29 cellular contexts compared by ENCODE assay signal in the genomic region with DNA sequence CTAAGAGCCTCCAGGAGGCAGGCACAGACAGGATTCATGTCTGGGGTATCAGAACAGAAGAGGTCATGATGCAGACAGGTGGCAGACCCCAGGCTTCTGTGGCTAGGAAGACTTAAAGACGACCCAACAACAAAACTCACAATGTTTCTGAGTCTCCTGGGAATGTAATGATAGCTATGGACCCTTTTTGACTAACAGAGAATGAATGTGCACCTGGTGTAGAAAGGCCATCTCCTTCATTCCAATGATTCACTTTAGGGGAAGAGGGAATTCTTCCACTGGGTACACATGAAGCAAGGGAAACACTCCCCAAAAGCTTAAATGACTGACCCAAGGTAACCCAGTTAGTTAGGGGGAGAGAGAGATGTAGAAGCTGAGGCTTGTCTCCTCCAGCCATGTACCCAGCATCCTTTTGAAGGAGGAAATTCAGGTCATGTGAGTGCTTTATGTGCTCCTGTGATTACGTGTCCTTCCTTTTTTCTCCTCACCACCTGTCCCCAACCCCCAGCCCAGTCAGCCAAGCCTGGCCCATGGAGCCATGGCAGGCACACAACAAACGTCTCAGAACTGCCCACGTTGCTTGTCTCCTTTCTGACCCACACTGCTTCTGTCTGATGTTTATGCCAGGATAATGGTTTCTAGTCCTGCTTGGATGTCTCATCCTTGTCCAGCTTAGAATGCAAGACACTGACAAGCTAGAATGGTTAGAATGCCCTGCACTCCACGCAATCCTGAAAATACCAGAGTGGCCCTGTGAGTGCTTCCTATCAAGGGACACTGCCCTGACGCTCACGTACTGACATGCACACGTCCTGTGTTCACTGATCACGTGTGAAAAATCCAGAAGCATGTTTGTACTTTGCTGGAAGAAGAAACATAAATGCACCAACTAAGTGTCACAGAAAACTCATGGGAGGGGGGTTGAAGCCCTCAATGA.
DNase-seq lines count a peak whose midpoint lies in the region; ATAC-seq, FAIRE-seq and TF ChIP-seq lines count a peak whose summit lies in the region.
"Had no signal": no experiment of that assay in that cellular context is flagged by ENCODE, and none has a peak within 500 bp of the region (broad histone marks: within the 10 kb centered on the region; RNA-seq: fewer than 3 reads in every experiment).

No MANE protein-coding gene starts in this region.

- H3K4me2 ChIP-seq in HepG2 (ENCODE audit: low read depth, low read length) = no peak overlapping the region
- H3K4me2 ChIP-seq: BLaER1, GM23338, PC-9 had no signal

- peak overlapping the region; percentile 46 for H3K27ac Mint-ChIP-seq in chondrocyte (ENCODE audit: unreplicated experiment)
- peak overlapping the region; percentile 7 for H3K27ac Mint-ChIP-seq in progenitor cell of endocrine pancreas
- H3K27ac Mint-ChIP-seq: CD4-positive, alpha-beta memory T cell; GM23338 had no signal

- no peak for TF ChIP-seq POLR2A in HepG2 (IDR thresholded peaks at IDR 0.05; ENCODE audit: insufficient read depth in 1 of 2, low read depth in 2 of 2, low read length in 2 of 2)
- no peak for TF ChIP-seq POLR2A in right lobe of liver (IDR thresholded peaks at IDR 0.05)

- H3K36me3 Mint-ChIP-seq in chondrocyte (ENCODE audit: low read depth) (peaks cover 37% of the 10 kb centered on the region), progenitor cell of endocrine pancreas (ENCODE audit: insufficient read depth) (peaks cover 25% of the 10 kb centered on the region)

- intact Hi-C loops in HepG2 (cut with micrococcal nuclease; ENCODE audit: unreplicated experiment) (no loop called here), right lobe of liver (cut with DNase I) (no loop called here)

- no peak for FAIRE-seq in HepG2 (lab: Jason Lieb, UNC)
- FAIRE-seq: G401.6, K562 had no signal

- H3K27me3 Mint-ChIP-seq in chondrocyte (ENCODE audit: low read depth) (no peaks in the 10 kb centered on the region), progenitor cell of endocrine pancreas (no peaks in the 10 kb centered on the region)

- ATAC-seq in HepG2 (no peak), right lobe of liver (no peak), HG02763 (IDR thresholded peaks at IDR 0.05; ENCODE audit: unreplicated experiment) (no peak)
- ATAC-seq: GM23338, K562 had no signal

- H3K4me1 Mint-ChIP-seq in chondrocyte (ENCODE audit: low read depth) (peaks cover 70% of the 10 kb centered on the region), progenitor cell of endocrine pancreas (ENCODE audit: low read depth) (peaks cover 30% of the 10 kb centered on the region)
- H3K4me1 Mint-ChIP-seq: CD4-positive, alpha-beta memory T cell; GM23338 had no signal

- H3K36me3 ChIP-seq in HepG2 (replicated peaks in 1 of 2; ENCODE audit: control insufficient read depth in 1 of 2, insufficient read depth in 2 of 2, low read length in 2 of 2) = peaks cover 34 to 75% of the 10 kb centered on the region in 2 experiments
- H3K36me3 ChIP-seq in right lobe of liver = peaks cover 0 to 8% (median 0%) of the 10 kb centered on the region in 4 donors
- H3K36me3 ChIP-seq: BLaER1 had no signal

- no TSS peak for BruUV-seq in HepG2 (replicated peaks; lab: Mats Ljungman, UMichigan)

- peaks cover 7% of the 10 kb centered on the region for H3K79me2 ChIP-seq in HepG2 (ENCODE audit: insufficient read depth, low read length)

- H3K4me3 ChIP-seq in HepG2 (replicated peaks in 1 of 3; ENCODE audit: insufficient read depth in 1 of 3, low read depth in 2 of 3, low read length in 3 of 3) = no peak overlapping the region
- no peak overlapping the region for H3K4me3 ChIP-seq in right lobe of liver
- H3K4me3 ChIP-seq: BLaER1, GM23338, HAP-1, K562, PC-9, SJSA1 had no signal

- H3K27ac ChIP-seq in HepG2 (ENCODE audit: extremely low read length, insufficient read depth, low read length) (no peak overlapping the region), right lobe of liver (no peak overlapping the region)
- H3K27ac ChIP-seq: BLaER1, HL-60, PC-9, SJSA1 had no signal

- H3K27me3 ChIP-seq in HepG2 (ENCODE audit: control insufficient read depth in 1 of 2, insufficient read depth in 2 of 2, low read length in 2 of 2) (no peaks in the 10 kb centered on the region), right lobe of liver (no peaks in the 10 kb centered on the region)
- H3K27me3 ChIP-seq: BLaER1, SJSA1 had no signal

- DNase-seq in HepG2 (ENCODE audit: low spot score) = no peak
- DNase-seq in right lobe of liver = no peak
- DNase-seq in chondrocyte (ENCODE audit: low spot score) = no peak
- DNase-seq in progenitor cell of endocrine pancreas (ENCODE audit: low spot score, unreplicated experiment) = no peak
- DNase-seq in RKO (ENCODE audit: low spot score) = no peak
- DNase-seq in putamen (ENCODE audit: low spot score) = no peak
- no peak for DNase-seq in dermis blood vessel endothelial cell
- DNase-seq: CD4-positive, alpha-beta memory T cell; COR-L47; DMS53; Kasumi-1; NCI-H1105 treated with DMSO at 0.1 percent for 48 hours; NCI-H146; NCI-H1930; NCI-H446 treated with DMSO at 0.1 percent for 48 hours; NCI-H526; NCI-H82; NK-92 treated with Interleukin-12 subunit alpha and Interleukin-12 subunit beta, amount 100 ng/mL, for 24 hours; PC-9; Right ventricle myocardium superior; RPMI8226 had no signal

- CTCF ChIA-PET in HepG2 (lab: Yijun Ruan, JAX; ENCODE audit: low intra/inter-chr PET ratio, low total read pairs) = no interaction called here

- TF ChIP-seq RAD21 in HepG2 (CRISPR knock-in tag; IDR thresholded peaks at IDR 0.05) = no peak

- H3K9me3 Mint-ChIP-seq in chondrocyte (ENCODE audit: low read depth) (no peaks in the 10 kb centered on the region), progenitor cell of endocrine pancreas (ENCODE audit: low read depth) (no peaks in the 10 kb centered on the region)
- H3K9me3 Mint-ChIP-seq: GM23338 had no signal

- POLR2A ChIA-PET in HepG2 (lab: Yijun Ruan, JAX) = interaction anchor here (1.3 to 1.7 kb wide), 2 partner anchors 33 to 35 kb away, joined by 3 read pairs; no protein-coding TSS in a partner anchor

- TF ChIP-seq CTCF in HepG2 (CRISPR knock-in tag; IDR thresholded peaks at IDR 0.05) = no peak
- no peak for TF ChIP-seq CTCF in right lobe of liver (IDR thresholded peaks at IDR 0.05)
- TF ChIP-seq CTCF in chondrocyte (IDR thresholded peaks at IDR 0.05) = no peak
- no peak for TF ChIP-seq CTCF in progenitor cell of endocrine pancreas (IDR thresholded peaks at IDR 0.05; ENCODE audit: unreplicated experiment)

- H3K4me1 ChIP-seq in HepG2 (ENCODE audit: insufficient read depth, low read length) (peaks cover 7% of the 10 kb centered on the region), right lobe of liver (peaks cover 0 to under 1% (median 0%) of the 10 kb centered on the region in 4 donors)
- H3K4me1 ChIP-seq: HAP-1, SJSA1 had no signal

- H2AFZ ChIP-seq in HepG2 (ENCODE audit: low read length) = no peak overlapping the region
- H2AFZ ChIP-seq: GM23338, PC-9 had no signal

- in situ Hi-C loops in HepG2 (cut with HindIII; ENCODE audit: extremely low pct_ligation_motif_present, low pct_unique_long_range_greater_than_20kb) = no loop called here

- H3K9ac ChIP-seq in HepG2 (ENCODE audit: insufficient read depth, low read depth, low read length) = no peak overlapping the region
- H3K9ac ChIP-seq: BLaER1 had no signal

- H3K4me3 Mint-ChIP-seq in chondrocyte (ENCODE audit: unreplicated experiment) (no peak overlapping the region), progenitor cell of endocrine pancreas (ENCODE audit: low read depth) (no peak overlapping the region)
- H3K4me3 Mint-ChIP-seq: CD4-positive, alpha-beta memory T cell; GM23338 had no signal

- no peak for TF ChIP-seq EP300 in HepG2 (IDR thresholded peaks at IDR 0.05; ENCODE audit: low read depth in 2 of 2, low read length in 2 of 2)
- TF ChIP-seq EP300 in HepG2 (CRISPR knock-in tag; IDR thresholded peaks at IDR 0.05; ENCODE audit: borderline replicate concordance) = no peak

- H3K9me3 ChIP-seq in HepG2 (ENCODE audit: low read length) = no peaks in the 10 kb centered on the region
- H3K9me3 ChIP-seq in right lobe of liver = no peaks in the 10 kb centered on the region
- H3K9me3 ChIP-seq: HAP-1, SJSA1 had no signal

- H4K20me1 ChIP-seq in HepG2 (ENCODE audit: insufficient read depth, low read length) = no peaks in the 10 kb centered on the region
- H4K20me1 ChIP-seq: BLaER1 had no signal

- WGBS in HepG2 (ENCODE audit: low lambda C conversion rate) = 86% methylated on average over 9 of the region's 9 CpGs
- 63% methylated on average over 8 of the region's 9 CpGs for WGBS in right lobe of liver (ENCODE audit: insufficient coverage, low coverage, low lambda C conversion rate, missing lambda C conversion rate)

TF ChIP-seq in HepG2, 621 proteins besides CTCF, POLR2A, EP300 and RAD21:
- TF ChIP-seq SMC3 (IDR thresholded peaks at IDR 0.05; ENCODE audit: low read length) (0 out of 2 replicates have a peak, but pooled peaks have one; percentile 5), STAG1 (CRISPR knock-in tag; IDR thresholded peaks at IDR 0.05) (peak; percentile 19; the same call in 1 of the 2 replicates), WIZ (CRISPR knock-in tag; IDR thresholded peaks at IDR 0.05) (no peak)
